Comparison of ENCODE assay signal across 8 cellular contexts in the genomic region with DNA sequence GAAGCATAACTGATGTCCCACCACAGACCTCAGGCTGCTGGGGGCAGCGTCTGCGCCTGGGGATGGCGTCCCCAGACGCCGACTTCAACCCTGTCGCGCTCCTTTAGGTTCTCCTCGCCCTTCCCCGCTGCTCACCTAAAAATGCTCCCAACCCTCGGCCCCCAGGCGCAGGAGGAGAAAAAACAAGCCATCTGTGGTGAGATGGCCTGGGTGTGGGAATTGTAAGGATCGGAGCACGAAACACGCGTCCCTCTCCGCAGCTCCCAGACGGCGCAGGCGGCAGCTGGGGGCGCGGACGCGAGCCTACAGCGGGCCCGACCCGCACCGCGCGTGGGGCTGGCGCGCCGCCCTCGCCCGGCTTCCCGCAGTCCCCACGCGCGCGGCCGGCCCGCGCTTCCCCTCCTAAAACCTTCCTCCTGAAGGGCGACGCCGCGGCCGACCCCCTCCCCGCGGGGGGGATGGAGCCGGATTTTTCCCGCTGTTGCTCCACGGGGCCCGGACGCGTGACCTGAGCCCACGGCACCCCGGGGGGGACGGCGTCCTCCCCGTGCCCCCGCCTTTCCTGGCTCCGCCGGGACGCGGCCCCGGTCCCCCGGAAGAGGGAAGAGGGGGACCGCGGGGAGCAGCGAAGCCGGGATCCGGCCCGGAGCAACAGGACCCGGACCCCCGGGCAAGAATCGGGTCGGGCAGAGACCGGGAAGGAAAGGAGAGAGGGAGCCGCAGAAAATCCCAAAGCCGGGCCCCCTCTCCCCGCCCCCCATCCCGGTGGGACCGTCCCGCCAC. TPM values are rescaled to one million over a fixed set of nuclear protein-coding genes. Genes with fewer than 3 reads are reported as not detected.
DNase-seq lines count a peak whose midpoint lies in the region; ATAC-seq and TF ChIP-seq lines count a peak whose summit lies in the region.

No MANE protein-coding gene starts in this region.

- H3K36me3 Mint-ChIP-seq in IgD-negative memory B cell (no peaks in the 10 kb centered on the region), natural killer cell (no peaks in the 10 kb centered on the region)
- no peaks in the 10 kb centered on the region for H3K36me3 Mint-ChIP-seq in activated T-cell treated with anti-CD3 and anti-CD28 coated beads, Interleukin-2, amount 50 U/mL, for 4 hours (ENCODE audit: insufficient read depth)

- H3K27ac Mint-ChIP-seq in IgD-negative memory B cell (peak overlapping the region; percentile 8 to 57 (median 40)), natural killer cell (peak overlapping the region in 1 of 2 donors; percentile 44)

- intact Hi-C loops in natural killer cell (cut with micrococcal nuclease): loop anchor here (5.0 kb wide), 1 partner anchor 75 kb away; the partner anchor contains the start of gene AKAP7

- peak overlapping the region; percentile 78 to 90 (median 84) for H3K4me3 ChIP-seq in fibroblast of lung (replicated peaks in 1 of 4; ENCODE audit: control extremely low read depth in 1 of 4, insufficient read depth in 1 of 4, low read depth in 3 of 4, low read length in 4 of 4)

- in situ Hi-C loops in ACHN (cut with HindIII; ENCODE audit: low pct_ligation_motif_present, low pct_unique_long_range_greater_than_20kb, low sequenced_read_pairs): no loop called here

- H3K36me3 ChIP-seq in fibroblast of lung (ENCODE audit: control insufficient read depth, insufficient read depth, low read length): no peaks in the 10 kb centered on the region

- H3K4me3 Mint-ChIP-seq in IgD-negative memory B cell (peak overlapping the region; percentile 88 to 96 (median 92)), natural killer cell (peak overlapping the region; percentile 73)
- peak overlapping the region; percentile 82 for H3K4me3 Mint-ChIP-seq in activated T-cell treated with anti-CD3 and anti-CD28 coated beads, Interleukin-2, amount 50 U/mL, for 4 hours

- no peaks in the 10 kb centered on the region for H3K27me3 Mint-ChIP-seq in IgD-negative memory B cell
- H3K27me3 Mint-ChIP-seq in activated T-cell treated with anti-CD3 and anti-CD28 coated beads, Interleukin-2, amount 50 U/mL, for 4 hours (ENCODE audit: low read depth): no peaks in the 10 kb centered on the region
- peaks cover 0 to 3% of the 10 kb centered on the region in 2 donors for H3K27me3 Mint-ChIP-seq in natural killer cell (ENCODE audit: low read depth in 2 of 2)

- ATAC-seq in GM19035 (IDR thresholded peaks at IDR 0.05; ENCODE audit: unreplicated experiment) (peak; percentile 32), natural killer cell (peak; percentile 29 to 42 (median 40))
- peak; percentile 44 to 50 for ATAC-seq in activated T-cell treated with anti-CD3 and anti-CD28 coated beads, Interleukin-2, amount 50 U/mL, for 4 hours

- H3K27ac ChIP-seq in fibroblast of lung (ENCODE audit: insufficient read depth, low read length): peak overlapping the region; percentile 71

- DNase-seq in ACHN (peak; percentile 9), fibroblast of lung (ENCODE audit: low read depth in 2 of 2) (no peak), natural killer cell (peak; percentile 22), 8988T (no peak), RPMI8226 (no peak)
- no peak for DNase-seq in activated T-cell treated with anti-CD3 and anti-CD28 coated beads, Interleukin-2, amount 50 U/mL, for 4 hours

- H3K4me1 ChIP-seq in fibroblast of lung (ENCODE audit: control insufficient read depth, extremely low read depth, insufficient read depth, low read length): peaks cover 9% of the 10 kb centered on the region

- peaks cover 51% of the 10 kb centered on the region for H3K79me2 ChIP-seq in fibroblast of lung (ENCODE audit: control insufficient read depth, insufficient read depth, low read length)

- peak overlapping the region; percentile 59 for H3K4me2 ChIP-seq in fibroblast of lung (ENCODE audit: extremely low read depth, insufficient read depth, low read length)

- H4K20me1 ChIP-seq in fibroblast of lung (ENCODE audit: control insufficient read depth, extremely low read depth, insufficient read depth, low read length): no peaks in the 10 kb centered on the region

- peak overlapping the region; percentile 44 for H2AFZ ChIP-seq in fibroblast of lung (ENCODE audit: low read length)

- no peaks in the 10 kb centered on the region for H3K27me3 ChIP-seq in fibroblast of lung (ENCODE audit: control insufficient read depth, insufficient read depth, low read length)

- no peaks in the 10 kb centered on the region for H3K9me3 ChIP-seq in fibroblast of lung (ENCODE audit: control insufficient read depth, insufficient read depth, low read depth, low read length)

- peak overlapping the region; percentile 77 for H3K9ac ChIP-seq in fibroblast of lung (ENCODE audit: insufficient read depth, low read length)

- TF ChIP-seq CTCF in fibroblast of lung (conservative IDR thresholded peaks at IDR 0.05 in 1 of 2, IDR thresholded peaks at IDR 0.05 in 1 of 2; ENCODE audit: low read depth in 1 of 2, low read length in 2 of 2): no peak
- TF ChIP-seq CTCF in natural killer cell (IDR thresholded peaks at IDR 0.05): no peak

- peaks cover 19 to 32% (median 24%) of the 10 kb centered on the region in 3 donors for H3K4me1 Mint-ChIP-seq in IgD-negative memory B cell
- peaks cover 22% of the 10 kb centered on the region for H3K4me1 Mint-ChIP-seq in activated T-cell treated with anti-CD3 and anti-CD28 coated beads, Interleukin-2, amount 50 U/mL, for 4 hours (ENCODE audit: low read depth)
- peaks cover 15 to 18% of the 10 kb centered on the region in 2 donors for H3K4me1 Mint-ChIP-seq in natural killer cell

- no peaks in the 10 kb centered on the region for H3K9me3 Mint-ChIP-seq in IgD-negative memory B cell
- no peaks in the 10 kb centered on the region for H3K9me3 Mint-ChIP-seq in activated T-cell treated with anti-CD3 and anti-CD28 coated beads, Interleukin-2, amount 50 U/mL, for 4 hours
- no peaks in the 10 kb centered on the region for H3K9me3 Mint-ChIP-seq in natural killer cell

RNA-seq across cellular contexts. Expression of gene EPB41L2, which starts 0.6 kb away (rescaled TPM):
- polyA plus RNA-seq in IgD-negative memory B cell: 21.2 TPM
- 10 to 100 TPM; 11.7 to 18.0 (median 15.3) TPM for total RNA-seq in activated T-cell treated with anti-CD3 and anti-CD28 coated beads, Interleukin-2, amount 50 U/mL, for 4 hours
- 68.3 and 113 TPM in 2 replicates for total RNA-seq in fibroblast of lung
- 146 and 264 TPM in 2 replicates for polyA plus RNA-seq in fibroblast of lung
- 119 and 231 TPM in 2 replicates for polyA plus RNA-seq in fibroblast of lung (2012)
- 250 and 335 TPM in 2 replicates for polyA minus RNA-seq in fibroblast of lung (ENCODE audit: low replicate concordance)
- 10 to 100 TPM in 2 of 3 donors, 1 to 10 TPM in 1; 6.8 to 11.4 (median 11.0) TPM for total RNA-seq in natural killer cell

Comparison
In these comparisons a context has a peak if more than half of its experiments do, and no peak if none do; other contexts are left out.
1. DNase-seq: peak in ACHN (single experiment) and natural killer cell (single experiment); none in activated T-cell treated with anti-CD3 and anti-CD28 coated beads, Interleukin-2, amount 50 U/mL, for 4 hours (single experiment), fibroblast of lung (0 of 2), 8988T (single experiment) and RPMI8226 (single experiment).
2. Peak in every context shown above with its lines, with median percentiles within 50 percentile points of each other: ATAC-seq and H3K4me3 Mint-ChIP-seq.